In the genomic region with DNA sequence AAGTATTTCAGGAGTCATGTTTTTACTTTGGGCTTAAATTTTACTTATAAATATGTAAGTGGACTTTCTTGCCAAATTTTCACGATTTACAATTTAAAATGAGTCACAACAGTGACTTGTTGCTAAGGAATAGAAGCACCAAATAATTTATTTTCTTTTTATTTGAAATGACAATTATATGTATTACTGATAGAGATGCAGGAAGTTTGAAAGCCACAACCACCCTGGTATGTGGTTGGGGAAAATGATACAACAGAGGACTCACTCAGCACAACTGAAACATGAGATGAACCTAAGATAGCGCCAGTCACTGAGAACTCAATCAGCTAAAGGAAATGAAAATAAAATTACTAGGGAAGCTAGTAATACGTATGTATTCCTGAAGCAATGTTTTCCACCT, we compare ENCODE assay signal across 11 cellular contexts.
DNase-seq lines count a peak whose midpoint lies in the region; ATAC-seq and TF ChIP-seq lines count a peak whose summit lies in the region.
"Had no signal": no experiment of that assay in that cellular context is flagged by ENCODE, and none has a peak within 500 bp of the region (broad histone marks: within the 10 kb centered on the region; RNA-seq: fewer than 3 reads in every experiment).

No MANE protein-coding gene starts in this region.

- H3K36me3 ChIP-seq in testis (ENCODE audit: low read depth, missing control alignments): no peaks in the 10 kb centered on the region
- H3K36me3 ChIP-seq: esophagus muscularis mucosa had no signal

- no peak overlapping the region for H3K4me3 ChIP-seq in testis
- H3K4me3 ChIP-seq: esophagus muscularis mucosa had no signal

- DNase-seq in stimulated activated CD4-positive, alpha-beta T cell treated with anti-CD3 and anti-CD28 coated beads, Interleukin-2, amount 100 ng/mL, for 4 hours (ENCODE audit: low read depth): peak; percentile 14
- DNase-seq in stimulated activated CD4-positive, alpha-beta T cell treated with anti-CD3 and anti-CD28 coated beads, Interleukin-12 subunit alpha, Interleukin-12 subunit beta, amount 100 ng/mL, for 4 hours: no peak
- DNase-seq in SW480 (ENCODE audit: low spot score) (peak; percentile 79), fibroblast of gingiva (ENCODE audit: low read depth) (peak; percentile 76), testis (no peak), cardiac septum (ENCODE audit: low spot score) (no peak)
- DNase-seq: activated CD8-positive, alpha-beta memory T cell treated with anti-CD3 and anti-CD28 coated beads for 24 hours; NCI-H82 had no signal

- intact Hi-C loops in testis (cut with DNase I; ENCODE audit: low total_unique reads) (no loop called here), cardiac septum (cut with DNase I) (no loop called here)

- no peak overlapping the region for H3K27ac ChIP-seq in testis
- H3K27ac ChIP-seq: esophagus muscularis mucosa had no signal

- H3K9me3 ChIP-seq in testis: no peaks in the 10 kb centered on the region
- H3K9me3 ChIP-seq: esophagus muscularis mucosa had no signal

- no peaks in the 10 kb centered on the region for H3K27me3 ChIP-seq in testis
- H3K27me3 ChIP-seq: esophagus muscularis mucosa had no signal

- ATAC-seq in GM21526 (IDR thresholded peaks at IDR 0.05; ENCODE audit: low FRiP score, unreplicated experiment) (no peak), HG03139 (IDR thresholded peaks at IDR 0.05; ENCODE audit: unreplicated experiment) (no peak)

- no peaks in the 10 kb centered on the region for H3K4me1 ChIP-seq in testis
- H3K4me1 ChIP-seq: esophagus muscularis mucosa had no signal

- WGBS in testis, 2 donors: 58% methylated on average over 3 of the region's 3 CpGs

- no peak for TF ChIP-seq POLR2A in testis (IDR thresholded peaks at IDR 0.05)

- TF ChIP-seq CTCF in testis (IDR thresholded peaks at IDR 0.05): no peak

Comparison
In these comparisons a context has a peak if more than half of its experiments do, and no peak if none do; other contexts are left out.
1. DNase-seq: peak in stimulated activated CD4-positive, alpha-beta T cell treated with anti-CD3 and anti-CD28 coated beads, Interleukin-2, amount 100 ng/mL, for 4 hours (single experiment), SW480 (single experiment) and fibroblast of gingiva (single experiment); none in stimulated activated CD4-positive, alpha-beta T cell treated with anti-CD3 and anti-CD28 coated beads, Interleukin-12 subunit alpha, Interleukin-12 subunit beta, amount 100 ng/mL, for 4 hours (single experiment), testis (single experiment) and cardiac septum (single experiment).